ENCODE assay signal across 9 cellular contexts in the genomic region with DNA sequence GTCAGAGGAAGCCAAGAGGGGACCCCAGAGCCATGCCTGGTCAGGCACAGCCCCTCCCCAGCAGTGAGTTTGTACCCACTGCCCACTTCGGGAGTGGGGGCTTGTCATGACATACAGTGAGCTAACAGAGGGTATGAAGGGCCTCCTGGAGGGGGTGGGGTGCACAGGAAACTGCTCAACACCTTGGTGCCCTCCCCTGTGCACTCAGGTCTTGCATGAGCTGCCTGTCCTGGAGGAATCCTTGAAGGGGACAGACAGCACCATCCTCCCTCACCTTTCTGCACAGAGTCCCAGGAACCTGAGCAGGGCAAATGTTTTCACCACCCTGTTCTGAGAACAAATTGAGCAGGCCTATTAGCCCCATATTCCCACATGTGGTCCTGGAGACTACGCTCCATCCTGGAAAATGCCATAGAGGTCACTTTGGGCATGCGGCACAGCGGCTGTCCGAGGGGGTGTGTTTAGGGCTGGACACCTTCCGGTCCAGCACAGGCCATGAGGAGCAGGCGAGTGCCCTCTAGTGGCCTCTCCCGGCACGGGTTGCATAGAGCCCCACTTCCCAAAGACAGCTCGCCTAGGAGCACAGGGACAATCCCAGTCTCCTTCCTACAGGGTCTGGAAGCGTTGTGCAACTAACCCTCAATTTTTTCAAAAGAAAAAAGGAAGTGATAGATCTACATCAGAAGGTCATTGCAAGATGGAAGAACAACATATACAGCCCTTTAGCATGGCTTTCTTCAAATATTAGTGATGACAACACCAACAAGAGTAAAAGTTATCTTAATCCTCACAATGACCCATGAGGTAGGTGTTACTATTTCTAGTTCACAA. TPM values are rescaled to one million over a fixed set of nuclear protein-coding genes. Genes with fewer than 3 reads are reported as not detected.
DNase-seq lines count a peak whose midpoint lies in the region; ATAC-seq, FAIRE-seq and TF ChIP-seq lines count a peak whose summit lies in the region.
"Had no signal": no experiment of that assay in that cellular context is flagged by ENCODE, and none has a peak within 500 bp of the region (broad histone marks: within the 10 kb centered on the region; RNA-seq: fewer than 3 reads in every experiment).

No MANE protein-coding gene starts in this region.

- TF ChIP-seq RAD21 in A549 (conservative IDR thresholded peaks at IDR 0.05 in 1 of 2, IDR thresholded peaks at IDR 0.05 in 1 of 2) = peak; percentile 80 to 85

- no peaks in the 10 kb centered on the region for H3K9me3 Mint-ChIP-seq in naive thymus-derived CD8-positive, alpha-beta T cell
- H3K9me3 Mint-ChIP-seq: memory B cell had no signal

- DNase-seq in A549 (ENCODE audit: low read depth in 1 of 2, low spot score in 1 of 2) = peak; percentile 80 to 90
- DNase-seq in EL = peak; percentile 83
- DNase-seq in NCI-H1930 (lab: John Stamatoyannopoulos, UW) = peak; percentile 39 to 76
- peak; percentile 78 for DNase-seq in activated CD8-positive, alpha-beta memory T cell treated with anti-CD3 and anti-CD28 coated beads, Interleukin-2, amount 50 U/mL, for 48 hours
- DNase-seq in head of caudate nucleus = peak; percentile 44 to 90 (median 75)
- DNase-seq in naive thymus-derived CD8-positive, alpha-beta T cell = no peak

- H3K4me1 Mint-ChIP-seq in naive thymus-derived CD8-positive, alpha-beta T cell = peaks cover 17 to 37% (median 32%) of the 10 kb centered on the region in 4 donors

- POLR2A ChIA-PET in A549 (lab: Yijun Ruan, JAX) = no interaction called here
- POLR2A ChIA-PET in naive thymus-derived CD8-positive, alpha-beta T cell (lab: Charles Lee) = interaction anchor here (26.2 kb wide), 1 partner anchor 33 kb away, joined by 1375 read pairs; a partner anchor contains a TSS

- no peak overlapping the region for H3K9ac ChIP-seq in parathyroid adenoma

- no peak for FAIRE-seq in A549 (lab: Jason Lieb, UNC)

- 8% methylated on average over 9 of the region's 11 CpGs for WGBS in A549 (ENCODE audit: missing lambda C conversion rate)

- H3K79me2 ChIP-seq in parathyroid adenoma = no peaks in the 10 kb centered on the region

- H3K4me3 ChIP-seq in A549 = no peak overlapping the region
- no peak overlapping the region for H3K4me3 ChIP-seq in parathyroid adenoma (ENCODE audit: low read depth, low read length)

- no peaks in the 10 kb centered on the region for H3K9me3 ChIP-seq in A549
- no peaks in the 10 kb centered on the region for H3K9me3 ChIP-seq in parathyroid adenoma (ENCODE audit: control insufficient read depth, low read length)

- TF ChIP-seq POLR2A in A549 (IDR thresholded peaks at IDR 0.05; ENCODE audit: low read length) = no peak

- no peak overlapping the region for H3K4me3 Mint-ChIP-seq in naive thymus-derived CD8-positive, alpha-beta T cell
- H3K4me3 Mint-ChIP-seq: memory B cell had no signal

- no peaks in the 10 kb centered on the region for H3K27me3 ChIP-seq in parathyroid adenoma (ENCODE audit: control insufficient read depth, insufficient read depth, low read length)

- TF ChIP-seq EP300 in A549 (IDR thresholded peaks at IDR 0.05) = no peak

- intact Hi-C loops in head of caudate nucleus (cut with DNase I) = loop anchor here (5.0 to 10.0 kb wide), 2 partner anchors 577 to 990 kb away; no protein-coding TSS in a partner anchor

- no peaks in the 10 kb centered on the region for H3K36me3 Mint-ChIP-seq in naive thymus-derived CD8-positive, alpha-beta T cell
- H3K36me3 Mint-ChIP-seq: memory B cell had no signal

- ATAC-seq in A549 (peak; percentile 94 to 99), GM18909 (IDR thresholded peaks at IDR 0.05; ENCODE audit: poor library complexity, unreplicated experiment) (no peak)
- ATAC-seq in naive thymus-derived CD8-positive, alpha-beta T cell = no peak

- peak overlapping the region; percentile 88 for H2AFZ ChIP-seq in parathyroid adenoma

- H3K4me2 ChIP-seq in A549 (peak overlapping the region; percentile 55), parathyroid adenoma (ENCODE audit: low read length) (no peak overlapping the region)

- H3K27ac ChIP-seq in A549 (peak overlapping the region; percentile 60 to 72), parathyroid adenoma (no peak overlapping the region)

- H3K36me3 ChIP-seq in parathyroid adenoma (ENCODE audit: control insufficient read depth, insufficient read depth, low read length) = no peaks in the 10 kb centered on the region

- H3K27ac Mint-ChIP-seq in naive thymus-derived CD8-positive, alpha-beta T cell = peak overlapping the region in 1 of 10 donors; percentile 47

- TF ChIP-seq CTCF in A549 (IDR thresholded peaks at IDR 0.05) (peak; percentile 84), parathyroid adenoma (IDR thresholded peaks at IDR 0.05) (peak; percentile 69)

- no peaks in the 10 kb centered on the region for H3K27me3 Mint-ChIP-seq in naive thymus-derived CD8-positive, alpha-beta T cell
- H3K27me3 Mint-ChIP-seq: memory B cell had no signal

- H3K4me1 ChIP-seq in A549 (no peaks in the 10 kb centered on the region), parathyroid adenoma (no peaks in the 10 kb centered on the region)

- CTCF ChIA-PET in A549 (lab: Yijun Ruan, JAX) = interaction anchor here (0.6 to 6.6 kb wide), 27 partner anchors 8 to 1123 kb away, joined by 3 to 32 read pairs (median 4); no protein-coding TSS in a partner anchor

TF ChIP-seq in A549, 52 proteins besides CTCF, POLR2A, EP300 and RAD21 (continues in another document):
- TF ChIP-seq HDAC2 (IDR thresholded peaks at IDR 0.05) (no peak), HOXA7 (CRISPR knock-in tag; IDR thresholded peaks at IDR 0.05) (no peak), NR3C1 (IDR thresholded peaks at IDR 0.05) (no peak), ZFP36 (IDR thresholded peaks at IDR 0.05; ENCODE audit: borderline replicate concordance, partially characterized antibody) (no peak), NFE2L2 (conservative IDR thresholded peaks at IDR 0.05; ENCODE audit: low read length) (no peak), POLR2AphosphoS2 (conservative IDR thresholded peaks at IDR 0.05; ENCODE audit: low read length) (no peak), EHF (CRISPR knock-in tag; IDR thresholded peaks at IDR 0.05) (no peak), KDM5A (IDR thresholded peaks at IDR 0.05) (no peak), ZC3H11A (IDR thresholded peaks at IDR 0.05) (no peak), SREBF2 (IDR thresholded peaks at IDR 0.05) (no peak), SMC3 (IDR thresholded peaks at IDR 0.05) (peak; percentile 86), FOXS1 (CRISPR knock-in tag; IDR thresholded peaks at IDR 0.05) (no peak), TP53 (CRISPR knock-in tag; IDR thresholded peaks at IDR 0.05) (no peak), ESRRA (IDR thresholded peaks at IDR 0.05; ENCODE audit: borderline replicate concordance, low read length) (no peak), MAFK (IDR thresholded peaks at IDR 0.05; ENCODE audit: partially characterized antibody) (no peak), CHD4 (IDR thresholded peaks at IDR 0.05; ENCODE audit: borderline replicate concordance) (no peak)
- TF ChIP-seq, protein P1, sequence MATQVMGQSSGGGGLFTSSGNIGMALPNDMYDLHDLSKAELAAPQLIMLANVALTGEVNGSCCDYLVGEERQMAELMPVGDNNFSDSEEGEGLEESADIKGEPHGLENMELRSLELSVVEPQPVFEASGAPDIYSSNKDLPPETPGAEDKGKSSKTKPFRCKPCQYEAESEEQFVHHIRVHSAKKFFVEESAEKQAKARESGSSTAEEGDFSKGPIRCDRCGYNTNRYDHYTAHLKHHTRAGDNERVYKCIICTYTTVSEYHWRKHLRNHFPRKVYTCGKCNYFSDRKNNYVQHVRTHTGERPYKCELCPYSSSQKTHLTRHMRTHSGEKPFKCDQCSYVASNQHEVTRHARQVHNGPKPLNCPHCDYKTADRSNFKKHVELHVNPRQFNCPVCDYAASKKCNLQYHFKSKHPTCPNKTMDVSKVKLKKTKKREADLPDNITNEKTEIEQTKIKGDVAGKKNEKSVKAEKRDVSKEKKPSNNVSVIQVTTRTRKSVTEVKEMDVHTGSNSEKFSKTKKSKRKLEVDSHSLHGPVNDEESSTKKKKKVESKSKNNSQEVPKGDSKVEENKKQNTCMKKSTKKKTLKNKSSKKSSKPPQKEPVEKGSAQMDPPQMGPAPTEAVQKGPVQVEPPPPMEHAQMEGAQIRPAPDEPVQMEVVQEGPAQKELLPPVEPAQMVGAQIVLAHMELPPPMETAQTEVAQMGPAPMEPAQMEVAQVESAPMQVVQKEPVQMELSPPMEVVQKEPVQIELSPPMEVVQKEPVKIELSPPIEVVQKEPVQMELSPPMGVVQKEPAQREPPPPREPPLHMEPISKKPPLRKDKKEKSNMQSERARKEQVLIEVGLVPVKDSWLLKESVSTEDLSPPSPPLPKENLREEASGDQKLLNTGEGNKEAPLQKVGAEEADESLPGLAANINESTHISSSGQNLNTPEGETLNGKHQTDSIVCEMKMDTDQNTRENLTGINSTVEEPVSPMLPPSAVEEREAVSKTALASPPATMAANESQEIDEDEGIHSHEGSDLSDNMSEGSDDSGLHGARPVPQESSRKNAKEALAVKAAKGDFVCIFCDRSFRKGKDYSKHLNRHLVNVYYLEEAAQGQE (IDR thresholded peaks at IDR 0.05) = no peak
- TF ChIP-seq, protein P2, sequence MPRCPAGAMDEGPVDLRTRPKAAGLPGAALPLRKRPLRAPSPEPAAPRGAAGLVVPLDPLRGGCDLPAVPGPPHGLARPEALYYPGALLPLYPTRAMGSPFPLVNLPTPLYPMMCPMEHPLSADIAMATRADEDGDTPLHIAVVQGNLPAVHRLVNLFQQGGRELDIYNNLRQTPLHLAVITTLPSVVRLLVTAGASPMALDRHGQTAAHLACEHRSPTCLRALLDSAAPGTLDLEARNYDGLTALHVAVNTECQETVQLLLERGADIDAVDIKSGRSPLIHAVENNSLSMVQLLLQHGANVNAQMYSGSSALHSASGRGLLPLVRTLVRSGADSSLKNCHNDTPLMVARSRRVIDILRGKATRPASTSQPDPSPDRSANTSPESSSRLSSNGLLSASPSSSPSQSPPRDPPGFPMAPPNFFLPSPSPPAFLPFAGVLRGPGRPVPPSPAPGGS (IDR thresholded peaks at IDR 0.05) = no peak

RNA-seq across cellular contexts. Expression of a gene that starts 31.9 kb away (rescaled TPM):
- polyA plus RNA-seq in A549 (2011; rRNA removed) (73.8 and 76.4 TPM in 2 replicates), A549 (2017; fragmentation: RNase III; extraction: RNeasy Plus Mini Kit Qiagen cat#74134 plus additional on column Dnase treatment) (109 to 135 TPM (median 114 TPM) in 3 replicates)
- polyA plus RNA-seq in A549 (2012; cell fraction: cytosol; rRNA removed) = 303 and 417 TPM in 2 replicates
- 621 and 1,069 TPM in 2 replicates for polyA plus RNA-seq in A549 (2012; cell fraction: nucleus; rRNA removed)
- polyA minus RNA-seq in A549 (2011; rRNA and poly(A)+ RNA removed) = 45.3 and 60.5 TPM in 2 replicates
- 100 to 1,000 TPM; 201 to 222 TPM for total RNA-seq in naive thymus-derived CD8-positive, alpha-beta T cell
- polyA plus RNA-seq in naive thymus-derived CD8-positive, alpha-beta T cell = 100 to 1,000 TPM; 122 to 142 (median 134) TPM

Comparison
In these comparisons a context has a peak if more than half of its experiments do, and no peak if none do; other contexts are left out.
1. ATAC-seq: peak in A549 (2 of 2); none in GM18909 (single experiment) and naive thymus-derived CD8-positive, alpha-beta T cell (0 of 2).
2. DNase-seq: peak in A549 (2 of 2), EL (single experiment), NCI-H1930 (2 of 2), activated CD8-positive, alpha-beta memory T cell treated with anti-CD3 and anti-CD28 coated beads, Interleukin-2, amount 50 U/mL, for 48 hours (single experiment) and head of caudate nucleus (42 of 42); none in naive thymus-derived CD8-positive, alpha-beta T cell (0 of 10).